ENCODE assay signal across 10 cellular contexts in genomic region chr1:158150512-158150911, GRCh38. TPM values are rescaled to one million over a fixed set of nuclear protein-coding genes. Genes with fewer than 3 reads are reported as not detected.
DNase-seq lines count a peak whose midpoint lies in the region; ATAC-seq, FAIRE-seq and TF ChIP-seq lines count a peak whose summit lies in the region.
"Had no signal": no experiment of that assay in that cellular context is flagged by ENCODE, and none has a peak within 500 bp of the region (broad histone marks: within the 10 kb centered on the region; RNA-seq: fewer than 3 reads in every experiment).

No MANE protein-coding gene starts in this region.

- H3K79me2 ChIP-seq in GM23248 (ENCODE audit: insufficient read depth) (no peaks in the 10 kb centered on the region), OCI-LY1 (ENCODE audit: insufficient read depth, low read length) (no peaks in the 10 kb centered on the region), H1 (ENCODE audit: control insufficient read depth in 1 of 2, insufficient read depth in 2 of 2, low read length in 2 of 2) (no peaks in the 10 kb centered on the region)

- H2BK20ac ChIP-seq in H1 (ENCODE audit: low read length) = no peak overlapping the region

- H4K20me1 ChIP-seq in GM23248 (ENCODE audit: insufficient read depth) (no peaks in the 10 kb centered on the region), OCI-LY1 (ENCODE audit: insufficient read depth, low read length) (no peaks in the 10 kb centered on the region), H1 (replicated peaks in 1 of 2; ENCODE audit: control insufficient read depth in 1 of 2, insufficient read depth in 2 of 2, low read length in 2 of 2) (no peaks in the 10 kb centered on the region)

- H2BK120ac ChIP-seq in H1 (replicated peaks; ENCODE audit: low read depth, low read length) = no peak overlapping the region

- H3K4me3 ChIP-seq in GM23248 (no peak overlapping the region; the same call in 1 of the 2 replicates), OCI-LY1 (ENCODE audit: low read depth, low read length, poor library complexity, severe bottlenecking) (peak overlapping the region; percentile 62), H1 (ENCODE audit: extremely low read depth in 1 of 4, insufficient read depth in 2 of 4, low read depth in 3 of 4, low read length in 4 of 4) (no peak overlapping the region)

- no peak overlapping the region for H2BK5ac ChIP-seq in H1 (ENCODE audit: low read depth, low read length)

- H3K4me1 ChIP-seq in GM23248 (ENCODE audit: insufficient read depth) (peaks cover 21% of the 10 kb centered on the region), OCI-LY1 (ENCODE audit: insufficient read depth, low read length, severe bottlenecking) (peaks cover 15% of the 10 kb centered on the region), H1 (replicated peaks in 1 of 4; ENCODE audit: control insufficient read depth in 3 of 4, insufficient read depth in 4 of 4, low read length in 3 of 4) (no peaks in the 10 kb centered on the region; a peak in 2 of 7 replicates)

- H3K9me2 ChIP-seq in GM23248 (ENCODE audit: insufficient read depth) (no peaks in the 10 kb centered on the region), OCI-LY1 (ENCODE audit: low read depth, low read length) (no peaks in the 10 kb centered on the region)

- no peak overlapping the region for H4K8ac ChIP-seq in H1 (ENCODE audit: extremely low read depth, insufficient read depth, low read length)

- CTCF ChIA-PET in H1 (lab: Charles Lee; ENCODE audit: partially characterized antibody) = interaction anchor here (1.3 to 1.4 kb wide), 2 partner anchors 29 to 30 kb away, joined by 3 to 4 read pairs; partner anchors contain the start of gene CD1D

- TF ChIP-seq POLR2A in H1 (IDR thresholded peaks at IDR 0.05; ENCODE audit: control extremely low read depth in 1 of 2, low read depth in 2 of 2, low read length in 2 of 2) = no peak

- no peak overlapping the region for H3K14ac ChIP-seq in H1 (ENCODE audit: insufficient read length)

- H2BK12ac ChIP-seq in H1 (ENCODE audit: low read depth, low read length) = no peak overlapping the region

- H3K36me3 ChIP-seq in GM23248 (ENCODE audit: low read depth) (no peaks in the 10 kb centered on the region), OCI-LY1 (ENCODE audit: insufficient read depth, low read length) (no peaks in the 10 kb centered on the region; the same call in 1 of the 2 replicates), H1 (ENCODE audit: control insufficient read depth in 2 of 4, insufficient read depth in 4 of 4, low read length in 3 of 4) (no peaks in the 10 kb centered on the region)

- H3K9ac ChIP-seq in GM23248 (no peak overlapping the region), OCI-LY1 (ENCODE audit: low read length) (peak overlapping the region; percentile 54), H1 (replicated peaks in 1 of 4; ENCODE audit: extremely low read depth in 1 of 4, low read depth in 3 of 4, low read length in 3 of 4) (no peak overlapping the region)

- peaks cover 4% of the 10 kb centered on the region for H3K23me2 ChIP-seq in H1 (ENCODE audit: low read depth, low read length)

- no peak for ATAC-seq in GM21717 (IDR thresholded peaks at IDR 0.05; ENCODE audit: unreplicated experiment)
- ATAC-seq in GM21367 (IDR thresholded peaks at IDR 0.05; ENCODE audit: unreplicated experiment) = no peak

- POLR2A ChIA-PET in H1 (lab: Charles Lee; ENCODE audit: partially characterized antibody) = no interaction called here

- in situ Hi-C loops in GM23248 (cut with MboI) = no loop called here

- H3K79me1 ChIP-seq in H1 (ENCODE audit: low read depth, low read length) = no peaks in the 10 kb centered on the region

- H3K18ac ChIP-seq in H1 (ENCODE audit: extremely low read depth, low read length) = no peak overlapping the region

- H2BK15ac ChIP-seq in H1 (ENCODE audit: low read length) = 0 out of 2 replicates have a peak overlapping the region, but pooled peaks have one; percentile 1

- H2AK5ac ChIP-seq in H1 (ENCODE audit: low read depth, low read length) = no peak overlapping the region

- peaks cover 2% of the 10 kb centered on the region for H3F3A ChIP-seq in GM23248 (ENCODE audit: insufficient read depth)
- no peaks in the 10 kb centered on the region for H3F3A ChIP-seq in OCI-LY1 (ENCODE audit: insufficient read depth, low read length)

- no peak for DNase-seq in GM23248
- DNase-seq in H1 (ENCODE audit: low read depth in 1 of 2, low spot score in 2 of 2) = no peak
- peak; percentile 47 for DNase-seq in putamen (ENCODE audit: low spot score)
- no peak for DNase-seq in COLO829 (ENCODE audit: low spot score)
- no peak for DNase-seq in NCI-H1417 (lab: John Stamatoyannopoulos, UW)
- DNase-seq: glutamatergic neuron, NCI-H146 had no signal

- no peaks in the 10 kb centered on the region for H3K27me3 ChIP-seq in GM23248 (replicated peaks; ENCODE audit: insufficient read depth)
- H3K27me3 ChIP-seq in OCI-LY1 (ENCODE audit: insufficient read depth, low read length) = no peaks in the 10 kb centered on the region
- H3K27me3 ChIP-seq in H1 (replicated peaks in 1 of 4; ENCODE audit: control insufficient read depth in 3 of 4, extremely low read depth in 1 of 4, insufficient read depth in 3 of 4, low read length in 3 of 4) = peaks cover 0 to 13% (median 5%) of the 10 kb centered on the region in 4 experiments; a peak in 4 of 7 replicates

- H3K9me3 ChIP-seq in GM23248 (ENCODE audit: low read depth) (no peaks in the 10 kb centered on the region), OCI-LY1 (ENCODE audit: low read length) (no peaks in the 10 kb centered on the region), H1 (ENCODE audit: insufficient read depth in 2 of 2, low read depth in 1 of 2, low read length in 1 of 2) (no peaks in the 10 kb centered on the region)

- TF ChIP-seq RAD21 in H1 (IDR thresholded peaks at IDR 0.05 in 1 of 2, conservative IDR thresholded peaks at IDR 0.05 in 1 of 2; ENCODE audit: low read depth in 2 of 2, low read length in 2 of 2) = no peak

- H3K4me2 ChIP-seq in GM23248 (ENCODE audit: unreplicated experiment) (no peak overlapping the region), OCI-LY1 (ENCODE audit: low read length) (peak overlapping the region; percentile 74), H1 (ENCODE audit: insufficient read depth in 1 of 2, low read depth in 2 of 2, low read length in 2 of 2) (no peak overlapping the region; a peak in 1 of 4 replicates)

- H4K91ac ChIP-seq in H1 (replicated peaks; ENCODE audit: insufficient read length, low read length) = no peak overlapping the region

- no peak overlapping the region for H3K56ac ChIP-seq in H1 (replicated peaks; ENCODE audit: insufficient read length, low read depth, low read length)

- no peak overlapping the region for H3K23ac ChIP-seq in H1 (ENCODE audit: insufficient read length)

- H3K27ac ChIP-seq in GM23248 (no peak overlapping the region), OCI-LY1 (ENCODE audit: low read depth, low read length, poor library complexity, severe bottlenecking) (no peak overlapping the region), H1 (ENCODE audit: low read depth, low read length) (no peak overlapping the region)

- TF ChIP-seq CTCF in OCI-LY1 (IDR thresholded peaks at IDR 0.05; ENCODE audit: low read length) (no peak), H1 (IDR thresholded peaks at IDR 0.05; ENCODE audit: control extremely low read depth in 1 of 3, insufficient read depth in 1 of 3, low read depth in 1 of 3, low read length in 3 of 3) (no peak)

- no peak for FAIRE-seq in H1 (lab: Jason Lieb, UNC)

- no peak overlapping the region for H3K4ac ChIP-seq in H1 (replicated peaks; ENCODE audit: insufficient read length, low read depth, low read length)

- 94 to 96% methylated on average over 1 of the region's 1 CpG for WGBS in GM23248 (ENCODE audit: low coverage in 1 of 2, low lambda C conversion rate in 2 of 2, missing lambda C conversion rate in 2 of 2), 2 experiments
- 82 to 100% methylated on average over 1 of the region's 1 CpG for WGBS in H1 (ENCODE audit: extremely low coverage in 1 of 2, insufficient coverage in 1 of 2, insufficient read length in 1 of 2, insufficient replicate concordance in 2 of 2, low coverage in 1 of 2, low lambda C conversion rate in 2 of 2, missing lambda C conversion rate in 1 of 2), 2 experiments

- TF ChIP-seq EP300 in H1 (IDR thresholded peaks at IDR 0.05; ENCODE audit: borderline replicate concordance in 1 of 2, low read depth in 2 of 2, low read length in 2 of 2) = no peak

- H4K5ac ChIP-seq in H1 (ENCODE audit: insufficient read length, low read depth, low read length) = no peak overlapping the region

- peak overlapping the region; percentile 100 for H2AFZ ChIP-seq in GM23248
- H2AFZ ChIP-seq in OCI-LY1 (ENCODE audit: low read length) = peak overlapping the region; percentile 94
- H2AFZ ChIP-seq in H1 (ENCODE audit: low read length) = peak overlapping the region; percentile 91; the same call in 1 of the 2 replicates

TF ChIP-seq in H1, 55 proteins besides CTCF, POLR2A, EP300 and RAD21 (continues in another document):
- TF ChIP-seq RBBP5 (IDR thresholded peaks at IDR 0.05; ENCODE audit: borderline replicate concordance, low read depth, low read length) = no peak
- no peak for TF ChIP-seq TAF1 (IDR thresholded peaks at IDR 0.05; ENCODE audit: low read depth, low read length)
- TF ChIP-seq HDAC6 (IDR thresholded peaks at IDR 0.05; ENCODE audit: low read depth, low read length) = no peak

RNA-seq across cellular contexts. Expression of gene CD1D, which starts 30.2 kb away (rescaled TPM):
- total RNA-seq in GM23248 (2014; rRNA removed; shearing (Covaris generic)) = not detected in 2 replicates
- 0.11 TPM in 1 of 2 replicates, not detected in the other for polyA plus RNA-seq in GM23248 (2016; fragmentation: Nextera tagmentation; extraction: Ambion mirVana)
- 0.92 and 1.1 TPM in 2 replicates for total RNA-seq in H1 (2021; fragmentation: NEBNext Ultra II Directional; extraction: Animal tissue kit (Norgen Biotek cat#: 25700))
- 1.2 and 1.6 TPM in 2 replicates for polyA plus RNA-seq in H1 (2011; rRNA removed)
- 1.2 TPM for polyA plus RNA-seq in H1 (2011; cell fraction: cytosol; rRNA removed)
- polyA plus RNA-seq in H1 (2011; cell fraction: nucleus; rRNA removed) = 2.3 TPM
- polyA plus RNA-seq in H1 (2012, experiment 1 of 2) = 1.2 to 2.3 TPM (median 1.7 TPM) in 4 replicates
- 1.9 TPM for polyA plus RNA-seq in H1 (2012, experiment 2 of 2)
- polyA plus RNA-seq in H1 (2013, experiment 1 of 2) = 1.4 TPM
- 1.3 TPM for polyA plus RNA-seq in H1 (2013, experiment 2 of 2)
- 1.1 and 1.9 TPM in 2 replicates for polyA minus RNA-seq in H1 (2011; rRNA and poly(A)+ RNA removed)
- polyA minus RNA-seq in H1 (2011; cell fraction: cytosol; rRNA and poly(A)+ RNA removed) = 0.51 TPM
- 1.1 TPM for polyA minus RNA-seq in H1 (2011; cell fraction: nucleus; rRNA and poly(A)+ RNA removed)
